ENCODE assay signal across 1 cellular context in genomic region chr20:53635189-53635588, GRCh38.
TF ChIP-seq lines count a peak whose summit lies in the region.

No MANE protein-coding gene starts in this region.

TF ChIP-seq in GM23338, 12 proteins besides CTCF, POLR2A, EP300 and RAD21 (continued from another document):
- TF ChIP-seq, protein P1, sequence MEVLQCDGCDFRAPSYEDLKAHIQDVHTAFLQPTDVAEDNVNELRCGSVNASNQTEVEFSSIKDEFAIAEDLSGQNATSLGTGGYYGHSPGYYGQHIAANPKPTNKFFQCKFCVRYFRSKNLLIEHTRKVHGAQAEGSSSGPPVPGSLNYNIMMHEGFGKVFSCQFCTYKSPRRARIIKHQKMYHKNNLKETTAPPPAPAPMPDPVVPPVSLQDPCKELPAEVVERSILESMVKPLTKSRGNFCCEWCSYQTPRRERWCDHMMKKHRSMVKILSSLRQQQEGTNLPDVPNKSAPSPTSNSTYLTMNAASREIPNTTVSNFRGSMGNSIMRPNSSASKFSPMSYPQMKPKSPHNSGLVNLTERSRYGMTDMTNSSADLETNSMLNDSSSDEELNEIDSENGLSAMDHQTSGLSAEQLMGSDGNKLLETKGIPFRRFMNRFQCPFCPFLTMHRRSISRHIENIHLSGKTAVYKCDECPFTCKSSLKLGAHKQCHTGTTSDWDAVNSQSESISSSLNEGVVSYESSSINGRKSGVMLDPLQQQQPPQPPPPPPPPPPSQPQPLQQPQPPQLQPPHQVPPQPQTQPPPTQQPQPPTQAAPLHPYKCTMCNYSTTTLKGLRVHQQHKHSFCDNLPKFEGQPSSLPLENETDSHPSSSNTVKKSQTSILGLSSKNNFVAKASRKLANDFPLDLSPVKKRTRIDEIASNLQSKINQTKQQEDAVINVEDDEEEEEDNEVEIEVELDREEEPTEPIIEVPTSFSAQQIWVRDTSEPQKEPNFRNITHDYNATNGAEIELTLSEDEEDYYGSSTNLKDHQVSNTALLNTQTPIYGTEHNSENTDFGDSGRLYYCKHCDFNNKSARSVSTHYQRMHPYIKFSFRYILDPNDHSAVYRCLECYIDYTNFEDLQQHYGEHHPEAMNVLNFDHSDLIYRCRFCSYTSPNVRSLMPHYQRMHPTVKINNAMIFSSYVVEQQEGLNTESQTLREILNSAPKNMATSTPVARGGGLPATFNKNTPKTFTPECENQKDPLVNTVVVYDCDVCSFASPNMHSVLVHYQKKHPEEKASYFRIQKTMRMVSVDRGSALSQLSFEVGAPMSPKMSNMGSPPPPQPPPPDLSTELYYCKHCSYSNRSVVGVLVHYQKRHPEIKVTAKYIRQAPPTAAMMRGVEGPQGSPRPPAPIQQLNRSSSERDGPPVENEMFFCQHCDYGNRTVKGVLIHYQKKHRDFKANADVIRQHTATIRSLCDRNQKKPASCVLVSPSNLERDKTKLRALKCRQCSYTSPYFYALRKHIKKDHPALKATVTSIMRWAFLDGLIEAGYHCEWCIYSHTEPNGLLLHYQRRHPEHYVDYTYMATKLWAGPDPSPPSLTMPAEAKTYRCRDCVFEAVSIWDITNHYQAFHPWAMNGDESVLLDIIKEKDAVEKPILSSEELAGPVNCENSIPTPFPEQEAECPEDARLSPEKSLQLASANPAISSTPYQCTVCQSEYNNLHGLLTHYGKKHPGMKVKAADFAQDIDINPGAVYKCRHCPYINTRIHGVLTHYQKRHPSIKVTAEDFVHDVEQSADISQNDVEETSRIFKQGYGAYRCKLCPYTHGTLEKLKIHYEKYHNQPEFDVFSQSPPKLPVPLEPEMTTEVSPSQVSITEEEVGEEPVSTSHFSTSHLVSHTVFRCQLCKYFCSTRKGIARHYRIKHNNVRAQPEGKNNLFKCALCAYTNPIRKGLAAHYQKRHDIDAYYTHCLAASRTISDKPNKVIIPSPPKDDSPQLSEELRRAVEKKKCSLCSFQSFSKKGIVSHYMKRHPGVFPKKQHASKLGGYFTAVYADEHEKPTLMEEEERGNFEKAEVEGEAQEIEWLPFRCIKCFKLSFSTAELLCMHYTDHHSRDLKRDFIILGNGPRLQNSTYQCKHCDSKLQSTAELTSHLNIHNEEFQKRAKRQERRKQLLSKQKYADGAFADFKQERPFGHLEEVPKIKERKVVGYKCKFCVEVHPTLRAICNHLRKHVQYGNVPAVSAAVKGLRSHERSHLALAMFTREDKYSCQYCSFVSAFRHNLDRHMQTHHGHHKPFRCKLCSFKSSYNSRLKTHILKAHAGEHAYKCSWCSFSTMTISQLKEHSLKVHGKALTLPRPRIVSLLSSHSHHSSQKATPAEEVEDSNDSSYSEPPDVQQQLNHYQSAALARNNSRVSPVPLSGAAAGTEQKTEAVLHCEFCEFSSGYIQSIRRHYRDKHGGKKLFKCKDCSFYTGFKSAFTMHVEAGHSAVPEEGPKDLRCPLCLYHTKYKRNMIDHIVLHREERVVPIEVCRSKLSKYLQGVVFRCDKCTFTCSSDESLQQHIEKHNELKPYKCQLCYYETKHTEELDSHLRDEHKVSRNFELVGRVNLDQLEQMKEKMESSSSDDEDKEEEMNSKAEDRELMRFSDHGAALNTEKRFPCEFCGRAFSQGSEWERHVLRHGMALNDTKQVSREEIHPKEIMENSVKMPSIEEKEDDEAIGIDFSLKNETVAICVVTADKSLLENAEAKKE (CRISPR knock-in tag; IDR thresholded peaks at IDR 0.05) = no peak
- TF ChIP-seq EZH2phosphoT487 (IDR thresholded peaks at IDR 0.05; ENCODE audit: unreplicated experiment) = no peak
- no peak for TF ChIP-seq JUNB (IDR thresholded peaks at IDR 0.05; ENCODE audit: unreplicated experiment)
- no peak for TF ChIP-seq STAT1 (IDR thresholded peaks at IDR 0.05; ENCODE audit: unreplicated experiment)
- TF ChIP-seq, protein P2, sequence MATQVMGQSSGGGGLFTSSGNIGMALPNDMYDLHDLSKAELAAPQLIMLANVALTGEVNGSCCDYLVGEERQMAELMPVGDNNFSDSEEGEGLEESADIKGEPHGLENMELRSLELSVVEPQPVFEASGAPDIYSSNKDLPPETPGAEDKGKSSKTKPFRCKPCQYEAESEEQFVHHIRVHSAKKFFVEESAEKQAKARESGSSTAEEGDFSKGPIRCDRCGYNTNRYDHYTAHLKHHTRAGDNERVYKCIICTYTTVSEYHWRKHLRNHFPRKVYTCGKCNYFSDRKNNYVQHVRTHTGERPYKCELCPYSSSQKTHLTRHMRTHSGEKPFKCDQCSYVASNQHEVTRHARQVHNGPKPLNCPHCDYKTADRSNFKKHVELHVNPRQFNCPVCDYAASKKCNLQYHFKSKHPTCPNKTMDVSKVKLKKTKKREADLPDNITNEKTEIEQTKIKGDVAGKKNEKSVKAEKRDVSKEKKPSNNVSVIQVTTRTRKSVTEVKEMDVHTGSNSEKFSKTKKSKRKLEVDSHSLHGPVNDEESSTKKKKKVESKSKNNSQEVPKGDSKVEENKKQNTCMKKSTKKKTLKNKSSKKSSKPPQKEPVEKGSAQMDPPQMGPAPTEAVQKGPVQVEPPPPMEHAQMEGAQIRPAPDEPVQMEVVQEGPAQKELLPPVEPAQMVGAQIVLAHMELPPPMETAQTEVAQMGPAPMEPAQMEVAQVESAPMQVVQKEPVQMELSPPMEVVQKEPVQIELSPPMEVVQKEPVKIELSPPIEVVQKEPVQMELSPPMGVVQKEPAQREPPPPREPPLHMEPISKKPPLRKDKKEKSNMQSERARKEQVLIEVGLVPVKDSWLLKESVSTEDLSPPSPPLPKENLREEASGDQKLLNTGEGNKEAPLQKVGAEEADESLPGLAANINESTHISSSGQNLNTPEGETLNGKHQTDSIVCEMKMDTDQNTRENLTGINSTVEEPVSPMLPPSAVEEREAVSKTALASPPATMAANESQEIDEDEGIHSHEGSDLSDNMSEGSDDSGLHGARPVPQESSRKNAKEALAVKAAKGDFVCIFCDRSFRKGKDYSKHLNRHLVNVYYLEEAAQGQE (IDR thresholded peaks at IDR 0.05; ENCODE audit: unreplicated experiment) = no peak
- no peak for TF ChIP-seq ZNF331 (CRISPR knock-in tag; IDR thresholded peaks at IDR 0.05; ENCODE audit: low read depth)
- TF ChIP-seq ZNF114 (CRISPR knock-in tag; IDR thresholded peaks at IDR 0.05) = no peak
- TF ChIP-seq NANOG (IDR thresholded peaks at IDR 0.05; ENCODE audit: borderline replicate concordance) = no peak
- TF ChIP-seq, protein P3, sequence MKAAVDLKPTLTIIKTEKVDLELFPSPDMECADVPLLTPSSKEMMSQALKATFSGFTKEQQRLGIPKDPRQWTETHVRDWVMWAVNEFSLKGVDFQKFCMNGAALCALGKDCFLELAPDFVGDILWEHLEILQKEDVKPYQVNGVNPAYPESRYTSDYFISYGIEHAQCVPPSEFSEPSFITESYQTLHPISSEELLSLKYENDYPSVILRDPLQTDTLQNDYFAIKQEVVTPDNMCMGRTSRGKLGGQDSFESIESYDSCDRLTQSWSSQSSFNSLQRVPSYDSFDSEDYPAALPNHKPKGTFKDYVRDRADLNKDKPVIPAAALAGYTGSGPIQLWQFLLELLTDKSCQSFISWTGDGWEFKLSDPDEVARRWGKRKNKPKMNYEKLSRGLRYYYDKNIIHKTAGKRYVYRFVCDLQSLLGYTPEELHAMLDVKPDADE (IDR thresholded peaks at IDR 0.05) = no peak
- no peak for TF ChIP-seq EZH2 (IDR thresholded peaks at IDR 0.05; ENCODE audit: low read depth, unreplicated experiment)
